ENCODE assay signal across 13 cellular contexts in genomic region chr11:33732176-33732575, GRCh38. TPM values are rescaled to one million over a fixed set of nuclear protein-coding genes. Genes with fewer than 3 reads are reported as not detected.
A peak's percentile ranks its signal among the peaks of the same experiment; 100 is the strongest.
DNase-seq lines count a peak whose midpoint lies in the region; ATAC-seq, FAIRE-seq and TF ChIP-seq lines count a peak whose summit lies in the region.
"Had no signal": no experiment of that assay in that cellular context is flagged by ENCODE, and none has a peak within 500 bp of the region (broad histone marks: within the 10 kb centered on the region; RNA-seq: fewer than 3 reads in every experiment).

No MANE protein-coding gene starts in this region.

- no peak overlapping the region for H3K27ac Mint-ChIP-seq in activated T-helper 1 cell treated with anti-CD3 and anti-CD28 coated beads, Interleukin-12 subunit alpha, Interleukin-12 subunit beta, Interleukin-2, Interleukin-4 antibody, amounts not matched to agents 30 ng/mL and 10 ng/mL and 1 ng/mL, durations not matched to agents 14 hours and 24 hours and 36 hours

- peaks cover 4% of the 10 kb centered on the region for H4K20me1 ChIP-seq in KMS-11 (ENCODE audit: insufficient read depth)

- H3K27ac ChIP-seq in KMS-11 (no peak overlapping the region; the same call in 1 of the 2 replicates), neutrophil (peak overlapping the region; percentile 76)

- in situ Hi-C loops in ACHN (cut with HindIII; ENCODE audit: low pct_ligation_motif_present, low pct_unique_long_range_greater_than_20kb, low sequenced_read_pairs), result no loop called here

- H3K36me3 ChIP-seq in KMS-11 (ENCODE audit: insufficient read depth) (no peaks in the 10 kb centered on the region), neutrophil (no peaks in the 10 kb centered on the region)

- peaks cover 66% of the 10 kb centered on the region for H3K4me1 ChIP-seq in KMS-11 (ENCODE audit: low read depth, poor library complexity, severe bottlenecking)
- peaks cover 36 to 38% of the 10 kb centered on the region in 2 experiments for H3K4me1 ChIP-seq in neutrophil (ENCODE audit: control insufficient read depth in 1 of 2, insufficient read depth in 1 of 2, low read depth in 1 of 2, low read length in 1 of 2)

- H3K27me3 Mint-ChIP-seq in activated T-helper 1 cell treated with anti-CD3 and anti-CD28 coated beads, Interleukin-12 subunit alpha, Interleukin-12 subunit beta, Interleukin-2, Interleukin-4 antibody, amounts not matched to agents 30 ng/mL and 10 ng/mL and 1 ng/mL, durations not matched to agents 14 hours and 24 hours and 36 hours (ENCODE audit: insufficient read depth), result peaks cover 4% of the 10 kb centered on the region

- no peak for ATAC-seq in HG03095 (IDR thresholded peaks at IDR 0.05; ENCODE audit: unreplicated experiment)
- ATAC-seq: esophagus mucosa, left lobe of liver had no signal

- TF ChIP-seq POLR2A in H54 (IDR thresholded peaks at IDR 0.05; ENCODE audit: low read depth, low read length), result no peak

- H3K9me3 ChIP-seq in neutrophil, result no peaks in the 10 kb centered on the region

- no peaks in the 10 kb centered on the region for H3K9me3 Mint-ChIP-seq in activated T-helper 1 cell treated with anti-CD3 and anti-CD28 coated beads, Interleukin-12 subunit alpha, Interleukin-12 subunit beta, Interleukin-2, Interleukin-4 antibody, amounts not matched to agents 30 ng/mL and 10 ng/mL and 1 ng/mL, durations not matched to agents 14 hours and 24 hours and 36 hours

- H3K4me3 Mint-ChIP-seq in activated T-helper 1 cell treated with anti-CD3 and anti-CD28 coated beads, Interleukin-12 subunit alpha, Interleukin-12 subunit beta, Interleukin-2, Interleukin-4 antibody, amounts not matched to agents 30 ng/mL and 10 ng/mL and 1 ng/mL, durations not matched to agents 14 hours and 24 hours and 36 hours, result peak overlapping the region; percentile 29

- no peak overlapping the region for H3K4me3 ChIP-seq in KMS-11 (IDR thresholded peaks at IDR 0.05; ENCODE audit: insufficient read depth, low read depth, low read length)
- H3K4me3 ChIP-seq in neutrophil (ENCODE audit: low read depth in 1 of 2, low read length in 1 of 2), result peak overlapping the region in 1 of 2 experiments; percentile 5

- H3K79me2 ChIP-seq in KMS-11 (ENCODE audit: insufficient read depth, low read depth), result peaks cover 81% of the 10 kb centered on the region

- no peak for FAIRE-seq in H54 (lab: Jason Lieb, UNC)
- FAIRE-seq: D721Med had no signal

- peaks cover 40% of the 10 kb centered on the region for H3K36me3 Mint-ChIP-seq in activated T-helper 1 cell treated with anti-CD3 and anti-CD28 coated beads, Interleukin-12 subunit alpha, Interleukin-12 subunit beta, Interleukin-2, Interleukin-4 antibody, amounts not matched to agents 30 ng/mL and 10 ng/mL and 1 ng/mL, durations not matched to agents 14 hours and 24 hours and 36 hours (ENCODE audit: low read depth)

- no peak overlapping the region for H2AFZ ChIP-seq in KMS-11 (ENCODE audit: low read depth)

- H3K4me2 ChIP-seq in KMS-11, result peak overlapping the region; percentile 94

- DNase-seq in EH (ENCODE audit: low read depth) (peak; percentile 27), hepatic stellate cell (ENCODE audit: low spot score) (no peak), H54 (ENCODE audit: insufficient read length, low spot score) (no peak), ACHN (no peak)
- no peak for DNase-seq in activated T-helper 1 cell treated with anti-CD3 and anti-CD28 coated beads, Interleukin-12 subunit alpha, Interleukin-12 subunit beta, Interleukin-2, Interleukin-4 antibody, amounts not matched to agents 30 ng/mL and 10 ng/mL and 1 ng/mL, durations not matched to agents 14 hours and 24 hours and 36 hours (ENCODE audit: low spot score)
- DNase-seq: activated CD4-positive, alpha-beta T cell treated with anti-CD3 and anti-CD28 coated beads, Interleukin-2, amount 50 U/mL, for 4 hours had no signal

- no peak for TF ChIP-seq CTCF in KMS-11 (conservative IDR thresholded peaks at IDR 0.05; ENCODE audit: low read depth, low read length)
- peak; percentile 13 for TF ChIP-seq CTCF in neutrophil (IDR thresholded peaks at IDR 0.05)

- H3K27me3 ChIP-seq in KMS-11 (ENCODE audit: insufficient read depth, low read depth) (no peaks in the 10 kb centered on the region), neutrophil (no peaks in the 10 kb centered on the region)

- intact Hi-C loops in activated T-helper 1 cell treated with anti-CD3 and anti-CD28 coated beads, Interleukin-12 subunit alpha, Interleukin-12 subunit beta, Interleukin-2, Interleukin-4 antibody, amounts not matched to agents 30 ng/mL and 10 ng/mL and 1 ng/mL, durations not matched to agents 14 hours and 24 hours and 36 hours (cut with micrococcal nuclease), result loop anchor here (10.0 kb wide), 2 partner anchors 567 to 703 kb away; partner anchors contain the start of genes CAT and CSTF3

- H3K9ac ChIP-seq in KMS-11, result no peak overlapping the region

- H3K4me1 Mint-ChIP-seq in activated T-helper 1 cell treated with anti-CD3 and anti-CD28 coated beads, Interleukin-12 subunit alpha, Interleukin-12 subunit beta, Interleukin-2, Interleukin-4 antibody, amounts not matched to agents 30 ng/mL and 10 ng/mL and 1 ng/mL, durations not matched to agents 14 hours and 24 hours and 36 hours (ENCODE audit: low read depth), result peaks cover 56% of the 10 kb centered on the region

RNA-seq across cellular contexts. Expression of gene CD59, which starts 4.0 kb away (rescaled TPM):
- total RNA-seq in activated T-helper 1 cell treated with anti-CD3 and anti-CD28 coated beads, Interleukin-12 subunit alpha, Interleukin-12 subunit beta, Interleukin-2, Interleukin-4 antibody, amounts not matched to agents 30 ng/mL and 10 ng/mL and 1 ng/mL, durations not matched to agents 14 hours and 24 hours and 36 hours, result 140 and 143 TPM in 2 replicates

RNA-seq across cellular contexts. Expression of gene C11orf91, which starts 31.6 kb away (rescaled TPM):
- total RNA-seq in activated T-helper 1 cell treated with anti-CD3 and anti-CD28 coated beads, Interleukin-12 subunit alpha, Interleukin-12 subunit beta, Interleukin-2, Interleukin-4 antibody, amounts not matched to agents 30 ng/mL and 10 ng/mL and 1 ng/mL, durations not matched to agents 14 hours and 24 hours and 36 hours, result 0.23 TPM in 1 of 2 replicates, not detected in the other
- total RNA-seq: left lobe of liver, OCI-LY7 had no signal

RNA-seq across cellular contexts. Expression of gene FBXO3, which starts 42.1 kb away (rescaled TPM):
- 18.6 and 24.3 TPM in 2 replicates for total RNA-seq in activated T-helper 1 cell treated with anti-CD3 and anti-CD28 coated beads, Interleukin-12 subunit alpha, Interleukin-12 subunit beta, Interleukin-2, Interleukin-4 antibody, amounts not matched to agents 30 ng/mL and 10 ng/mL and 1 ng/mL, durations not matched to agents 14 hours and 24 hours and 36 hours
